24 cellular contexts compared by ENCODE assay signal in the genomic region with DNA sequence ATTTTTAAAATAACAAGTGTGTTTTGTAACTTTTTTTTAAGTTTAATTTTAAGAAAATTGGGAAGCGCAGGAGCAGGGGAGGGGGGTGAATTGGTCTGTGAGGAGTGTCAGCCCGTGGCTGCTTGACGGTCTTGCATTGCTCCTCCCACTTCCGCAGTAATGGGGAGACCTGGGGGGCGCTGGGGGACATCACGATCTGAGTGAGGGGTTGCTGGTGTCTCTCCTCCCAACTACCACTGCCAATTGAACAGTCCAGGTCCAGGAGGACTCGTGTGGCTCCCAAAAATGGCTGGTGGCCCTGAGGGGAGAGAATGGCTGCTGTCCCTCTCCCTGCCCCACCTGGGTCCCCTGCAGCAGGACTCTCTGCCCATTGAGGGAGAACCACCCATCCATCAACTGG.
"Had no signal": no experiment of that assay in that cellular context is flagged by ENCODE, and none has a peak within 500 bp of the region (broad histone marks: within the 10 kb centered on the region; RNA-seq: fewer than 3 reads in every experiment).

No MANE protein-coding gene starts in this region.

- DNase-seq: activated CD4-positive, alpha-beta T cell treated with anti-CD3 and anti-CD28 coated beads for 48 hours; activated CD4-positive, alpha-beta T cell treated with anti-CD3 and anti-CD28 coated beads, Interleukin-2, amount 50 U/mL, for 4 hours; activated CD4-positive, CD25-positive, alpha-beta regulatory T cell treated with anti-CD3 and anti-CD28 coated beads, Interleukin-2, amount 50 U/mL, for 72 hours; activated CD8-positive, alpha-beta memory T cell treated with anti-CD3 and anti-CD28 coated beads, Interleukin-2, amount 10 ng/mL, durations not matched to agents 7 days and 5 days; activated effector memory CD4-positive, alpha-beta T cell treated with Interleukin-2 at 50 U/mL for 16 hours; activated naive CD4-positive, alpha-beta T cell; activated T-cell treated with anti-CD3 and anti-CD28 coated beads, Interleukin-2, amount 50 U/mL, for 24 hours; KG1; NCI-H1092; NCI-H1930; NCI-H2171; NCI-H446 treated with DMSO at 0.1 percent for 48 hours; NCI-H526 treated with DMSO at 0.1 percent for 48 hours; NCI-H82; NK-92 treated with Interleukin-12 subunit alpha and Interleukin-12 subunit beta, amount 100 ng/mL, for 24 hours; OCI-M1; SIG-M5; T-helper 17 cell; T-helper 9 cell had no signal

- H3K27me3 ChIP-seq: Peyer's patch had no signal

- H3K4me3 ChIP-seq: Peyer's patch had no signal

- H3K27ac Mint-ChIP-seq: activated CD8-positive, alpha-beta memory T cell treated with anti-CD3 and anti-CD28 coated beads, Interleukin-2, amount 10 ng/mL, durations not matched to agents 7 days and 5 days; activated T-cell treated with anti-CD3 and anti-CD28 coated beads, Interleukin-2, amount 50 U/mL, for 24 hours; activated T-helper 1 cell treated with anti-CD3 and anti-CD28 coated beads, Interleukin-12 subunit alpha, Interleukin-12 subunit beta, Interleukin-2, Interleukin-4 antibody, amounts not matched to agents 30 ng/mL and 10 ng/mL and 1 ng/mL, durations not matched to agents 14 hours and 24 hours and 36 hours; T-helper 17 cell; WTC11 had no signal

- ATAC-seq: activated CD8-positive, alpha-beta memory T cell treated with anti-CD3 and anti-CD28 coated beads, Interleukin-2, amount 10 ng/mL, durations not matched to agents 7 days and 5 days; T-helper 17 cell; WTC11 had no signal

- H3K4me3 Mint-ChIP-seq: activated CD8-positive, alpha-beta memory T cell treated with anti-CD3 and anti-CD28 coated beads, Interleukin-2, amount 10 ng/mL, durations not matched to agents 7 days and 5 days; activated naive CD4-positive, alpha-beta T cell treated with anti-CD3 and anti-CD28 coated beads, Interleukin-2, amount 50 U/mL, for 24 hours; activated T-cell treated with anti-CD3 and anti-CD28 coated beads, Interleukin-2, amount 50 U/mL, for 24 hours; activated T-helper 1 cell treated with anti-CD3 and anti-CD28 coated beads, Interleukin-12 subunit alpha, Interleukin-12 subunit beta, Interleukin-2, Interleukin-4 antibody, amounts not matched to agents 30 ng/mL and 10 ng/mL and 1 ng/mL, durations not matched to agents 14 hours and 24 hours and 36 hours; brain; T-helper 17 cell; WTC11 had no signal

- H3K36me3 ChIP-seq: Peyer's patch had no signal

- H3K4me1 Mint-ChIP-seq: activated CD8-positive, alpha-beta memory T cell treated with anti-CD3 and anti-CD28 coated beads, Interleukin-2, amount 10 ng/mL, durations not matched to agents 7 days and 5 days; activated naive CD4-positive, alpha-beta T cell treated with anti-CD3 and anti-CD28 coated beads, Interleukin-2, amount 50 U/mL, for 24 hours had no signal

- H3K27me3 Mint-ChIP-seq: activated naive CD4-positive, alpha-beta T cell treated with anti-CD3 and anti-CD28 coated beads, Interleukin-2, amount 50 U/mL, for 24 hours; activated T-cell treated with anti-CD3 and anti-CD28 coated beads, Interleukin-2, amount 50 U/mL, for 24 hours had no signal

- H3K4me1 ChIP-seq: Peyer's patch had no signal

- H3K9me3 Mint-ChIP-seq: activated naive CD4-positive, alpha-beta T cell treated with anti-CD3 and anti-CD28 coated beads, Interleukin-2, amount 50 U/mL, for 24 hours; activated T-cell treated with anti-CD3 and anti-CD28 coated beads, Interleukin-2, amount 50 U/mL, for 24 hours; activated T-helper 1 cell treated with anti-CD3 and anti-CD28 coated beads, Interleukin-12 subunit alpha, Interleukin-12 subunit beta, Interleukin-2, Interleukin-4 antibody, amounts not matched to agents 30 ng/mL and 10 ng/mL and 1 ng/mL, durations not matched to agents 14 hours and 24 hours and 36 hours; WTC11 had no signal

- H3K27ac ChIP-seq: Peyer's patch had no signal

- H3K36me3 Mint-ChIP-seq: activated CD8-positive, alpha-beta memory T cell treated with anti-CD3 and anti-CD28 coated beads, Interleukin-2, amount 10 ng/mL, durations not matched to agents 7 days and 5 days; activated naive CD4-positive, alpha-beta T cell treated with anti-CD3 and anti-CD28 coated beads, Interleukin-2, amount 50 U/mL, for 24 hours; brain; WTC11 had no signal

- H3K9me3 ChIP-seq: Peyer's patch had no signal
